ENCODE assay signal across 8 cellular contexts in genomic region chr14:100159865-100160533, GRCh38. TPM values are rescaled to one million over a fixed set of nuclear protein-coding genes. Genes with fewer than 3 reads are reported as not detected.
DNase-seq lines count a peak whose midpoint lies in the region; ATAC-seq and TF ChIP-seq lines count a peak whose summit lies in the region.

No MANE protein-coding gene starts in this region.

- in situ Hi-C loops in KBM-7 (cut with MboI; ENCODE audit: low pct_unique_long_range_greater_than_20kb, low sequenced_read_pairs) = no loop called here
- in situ Hi-C loops in GM13976 (cut with MboI; ENCODE audit: low sequenced_read_pairs, unreplicated experiment) = no loop called here

- H3K4me3 ChIP-seq in GM12864 (ENCODE audit: low read depth, low read length) (peak overlapping the region; percentile 46), breast epithelium (peak overlapping the region in 2 of 3 donors; percentile 62 to 72)

- ATAC-seq in HG02885 (IDR thresholded peaks at IDR 0.05; ENCODE audit: poor library complexity, unreplicated experiment) = peak; percentile 16
- peak; percentile 4 to 52 for ATAC-seq in natural killer cell treated with Interleukin-12 subunit alpha and Interleukin-12 subunit beta and Interleukin-15 and Interleukin-18, amount 100 ng/mL, for 72 hours
- ATAC-seq in HG03469 (IDR thresholded peaks at IDR 0.05; ENCODE audit: unreplicated experiment) = no peak

- no peaks in the 10 kb centered on the region for H3K36me3 ChIP-seq in breast epithelium

- peaks cover 1 to 5% of the 10 kb centered on the region in 2 donors for H3K4me1 Mint-ChIP-seq in natural killer cell treated with Interleukin-12 subunit alpha and Interleukin-12 subunit beta and Interleukin-15 and Interleukin-18, amount 100 ng/mL, for 72 hours (ENCODE audit: low read depth in 2 of 2)

- H3K36me3 Mint-ChIP-seq in natural killer cell treated with Interleukin-12 subunit alpha and Interleukin-12 subunit beta and Interleukin-15 and Interleukin-18, amount 100 ng/mL, for 72 hours = no peaks in the 10 kb centered on the region

- no peak for TF ChIP-seq POLR2A in breast epithelium (IDR thresholded peaks at IDR 0.05)

- DNase-seq in GM12864 (ENCODE audit: low read depth) (no peak), breast epithelium (ENCODE audit: low spot score in 2 of 2) (no peak), KBM-7 (no peak), COR-L47 (lab: John Stamatoyannopoulos, UW) (no peak), GM13976 (ENCODE audit: low spot score) (no peak)
- DNase-seq in natural killer cell treated with Interleukin-12 subunit alpha and Interleukin-12 subunit beta and Interleukin-15 and Interleukin-18, amount 100 ng/mL, for 72 hours (ENCODE audit: low spot score) = peak; percentile 42

- H3K27me3 Mint-ChIP-seq in natural killer cell treated with Interleukin-12 subunit alpha and Interleukin-12 subunit beta and Interleukin-15 and Interleukin-18, amount 100 ng/mL, for 72 hours = peaks cover 0 to 2% of the 10 kb centered on the region in 2 donors

- H3K27ac ChIP-seq in breast epithelium = no peak overlapping the region

- no peak for TF ChIP-seq CTCF in GM12864 (IDR thresholded peaks at IDR 0.05; ENCODE audit: low read depth, low read length, missing control alignments)
- no peak for TF ChIP-seq CTCF in breast epithelium (IDR thresholded peaks at IDR 0.05)
- TF ChIP-seq CTCF in GM13976 (IDR thresholded peaks at IDR 0.05; ENCODE audit: borderline replicate concordance, control extremely low read depth, extremely low read depth, insufficient read depth, missing control alignments) = no peak

- peaks cover 0 to 3% of the 10 kb centered on the region in 2 donors for H3K27me3 ChIP-seq in breast epithelium

- no peak overlapping the region for H3K27ac Mint-ChIP-seq in natural killer cell treated with Interleukin-12 subunit alpha and Interleukin-12 subunit beta and Interleukin-15 and Interleukin-18, amount 100 ng/mL, for 72 hours

- peaks cover 0 to 2% of the 10 kb centered on the region in 2 donors for H3K9me3 ChIP-seq in breast epithelium

- intact Hi-C loops in breast epithelium (cut with DNase I; ENCODE audit: low total_unique reads) = no loop called here

- H3K4me1 ChIP-seq in breast epithelium = peaks cover 0 to 9% of the 10 kb centered on the region in 2 donors

- H3K9me3 Mint-ChIP-seq in natural killer cell treated with Interleukin-12 subunit alpha and Interleukin-12 subunit beta and Interleukin-15 and Interleukin-18, amount 100 ng/mL, for 72 hours = peaks cover 4% of the 10 kb centered on the region

- H3K4me3 Mint-ChIP-seq in natural killer cell treated with Interleukin-12 subunit alpha and Interleukin-12 subunit beta and Interleukin-15 and Interleukin-18, amount 100 ng/mL, for 72 hours = no peak overlapping the region

RNA-seq across cellular contexts. Expression of gene DEGS2, which starts 0.6 kb away (rescaled TPM):
- total RNA-seq in breast epithelium = 10 to 100 TPM in 2 of 3 donors, 1 to 10 TPM in 1; 1.1 to 12.0 (median 10.2) TPM
- total RNA-seq in natural killer cell treated with Interleukin-12 subunit alpha and Interleukin-12 subunit beta and Interleukin-15 and Interleukin-18, amount 100 ng/mL, for 72 hours = under 1 TPM in 1 of 2 donors, not detected in 1; 0.33 TPM
